ENCODE assay signal across 17 cellular contexts in genomic region chr1:2124446-2125198, GRCh38.
DNase-seq lines count a peak whose midpoint lies in the region; ATAC-seq and TF ChIP-seq lines count a peak whose summit lies in the region.
"Had no signal": no experiment of that assay in that cellular context is flagged by ENCODE, and none has a peak within 500 bp of the region (broad histone marks: within the 10 kb centered on the region; RNA-seq: fewer than 3 reads in every experiment).

No MANE protein-coding gene starts in this region.

- H3K27me3 ChIP-seq in HCT116 (ENCODE audit: insufficient read depth, low read length) (no peaks in the 10 kb centered on the region), left lung (peaks cover 0 to 22% of the 10 kb centered on the region in 2 donors), spleen (replicated peaks in 1 of 7) (no peaks in the 10 kb centered on the region)
- H3K27me3 ChIP-seq: sigmoid colon had no signal

- H3K27ac ChIP-seq in HCT116 (ENCODE audit: low read depth, low read length) (no peak overlapping the region), left lung (no peak overlapping the region), spleen (no peak overlapping the region)
- H3K27ac ChIP-seq: sigmoid colon, SK-N-MC had no signal

- no peak overlapping the region for H3K4me2 ChIP-seq in HCT116 (ENCODE audit: low read length)

- H3K9me2 ChIP-seq in HCT116 (ENCODE audit: insufficient read depth), result no peaks in the 10 kb centered on the region

- CTCF ChIA-PET in HCT116 (lab: Charles Lee), result interaction anchor here (2.1 kb wide), 1 partner anchor 15 kb away, joined by 7 read pairs; no protein-coding TSS in a partner anchor

- no peak overlapping the region for H3K4me3 Mint-ChIP-seq in brain
- H3K4me3 Mint-ChIP-seq: activated naive CD4-positive, alpha-beta T cell treated with anti-CD3 and anti-CD28 coated beads for 36 hours had no signal

- TF ChIP-seq CTCF in HCT116 (IDR thresholded peaks at IDR 0.05 in 2 of 3, conservative IDR thresholded peaks at IDR 0.05 in 1 of 3; ENCODE audit: borderline replicate concordance in 1 of 3, insufficient read depth in 1 of 3, low read depth in 2 of 3, low read length in 2 of 3) (no peak), brain (conservative IDR thresholded peaks at IDR 0.05) (no peak), left lung (IDR thresholded peaks at IDR 0.05) (no peak), spleen (IDR thresholded peaks at IDR 0.05 in 8 of 11, conservative IDR thresholded peaks at IDR 0.05 in 3 of 11) (no peak)

- H4K20me1 ChIP-seq in HCT116 (ENCODE audit: insufficient read depth), result no peaks in the 10 kb centered on the region

- DNase-seq in HCT116 (ENCODE audit: low read depth, low spot score) (no peak), left lung (peak; percentile 45 to 48), spleen (peak; percentile 67), NCI-H1930 (lab: John Stamatoyannopoulos, UW) (no peak), COR-L47 (lab: John Stamatoyannopoulos, UW) (no peak)
- DNase-seq in activated effector memory CD4-positive, alpha-beta T cell treated with Interleukin-2 at 50 U/mL for 16 hours, result no peak
- DNase-seq: activated CD4-positive, alpha-beta T cell treated with anti-CD3 and anti-CD28 coated beads for 48 hours; activated CD8-positive, alpha-beta memory T cell treated with anti-CD3 and anti-CD28 coated beads, Interleukin-2, amount 50 U/mL, for 48 hours; activated naive CD4-positive, alpha-beta T cell treated with anti-CD3 and anti-CD28 coated beads for 36 hours; erythroblast; mesenchymal stem cell; NCI-H2081 treated with DMSO at 0.1 percent for 48 hours; NCI-H524 treated with DMSO at 0.1 percent for 48 hours; sigmoid colon; stimulated activated CD4-positive, alpha-beta T cell treated with anti-CD3 and anti-CD28 coated beads, Interleukin-1b, Interleukin-23, amount 100 ng/mL, for 48 hours had no signal

- no peaks in the 10 kb centered on the region for H3K27me3 Mint-ChIP-seq in brain

- H3K9ac ChIP-seq in HCT116 (ENCODE audit: low read length), result no peak overlapping the region

- H3K36me3 Mint-ChIP-seq in brain, result peaks cover 11% of the 10 kb centered on the region

- 0 out of 2 replicates have a peak, but pooled peaks have one; percentile 25 for ATAC-seq in HCT116
- no peak for ATAC-seq in left lung

- TF ChIP-seq RAD21 in HCT116 (IDR thresholded peaks at IDR 0.05; ENCODE audit: low read depth), result no peak

- intact Hi-C loops in HCT116 (cut with micrococcal nuclease) (no loop called here), left lung (cut with DNase I) (no loop called here), spleen (cut with DNase I; ENCODE audit: low total_unique reads) (no loop called here)

- WGBS in spleen, 5 donors, result 89 to 92% (median 91%) methylated on average over 31 of the region's 31 CpGs

- H3K4me1 ChIP-seq in HCT116 (ENCODE audit: control insufficient read depth in 1 of 2, insufficient read depth in 2 of 2, low read length in 2 of 2), result no peaks in the 10 kb centered on the region
- peaks cover 5 to 24% of the 10 kb centered on the region in 2 donors for H3K4me1 ChIP-seq in left lung
- peaks cover 0 to 30% (median 19%) of the 10 kb centered on the region in 6 donors for H3K4me1 ChIP-seq in spleen

- POLR2A ChIA-PET in HCT116 (lab: Charles Lee), result no interaction called here

- H3K9me3 ChIP-seq in HCT116 (ENCODE audit: control insufficient read depth in 1 of 2, insufficient read depth in 1 of 2, low read depth in 1 of 2, low read length in 2 of 2) (no peaks in the 10 kb centered on the region), left lung (peaks cover 0 to 6% of the 10 kb centered on the region in 2 donors), spleen (peaks cover 0 to 3% (median 0%) of the 10 kb centered on the region in 8 donors)
- H3K9me3 ChIP-seq: sigmoid colon had no signal

- BruUV-seq in HCT116 (replicated peaks; lab: Mats Ljungman, UMichigan), result no TSS peak

- H3K27ac Mint-ChIP-seq in brain, result peak overlapping the region in 4 of 5 experiments; percentile 44 to 85 (median 81)
- H3K27ac Mint-ChIP-seq: activated naive CD4-positive, alpha-beta T cell treated with anti-CD3 and anti-CD28 coated beads for 36 hours had no signal

- peaks cover 9% of the 10 kb centered on the region for H3K79me2 ChIP-seq in HCT116 (ENCODE audit: insufficient read depth, low read length)

- no peaks in the 10 kb centered on the region for H3K36me3 ChIP-seq in HCT116 (ENCODE audit: control insufficient read depth in 1 of 2, insufficient read depth in 2 of 2, low read length in 2 of 2)
- no peaks in the 10 kb centered on the region for H3K36me3 ChIP-seq in left lung
- H3K36me3 ChIP-seq in spleen, result no peaks in the 10 kb centered on the region
- H3K36me3 ChIP-seq: sigmoid colon had no signal

- RAD21 ChIA-PET in HCT116 (lab: Charles Lee; ENCODE audit: low non-redundant PET in 1 of 2, low total read pairs in 2 of 2, uncharacterized antibody in 2 of 2, unreplicated experiment in 2 of 2), result no interaction called here

- peaks cover 40% of the 10 kb centered on the region for H3K4me1 Mint-ChIP-seq in brain

- no peak overlapping the region for H3K4me3 ChIP-seq in HCT116 (replicated peaks in 1 of 2; ENCODE audit: low read depth in 1 of 2, low read length in 2 of 2)
- no peak overlapping the region for H3K4me3 ChIP-seq in left lung
- H3K4me3 ChIP-seq in spleen, result no peak overlapping the region
- H3K4me3 ChIP-seq: sigmoid colon, SK-N-MC had no signal

- no peak for TF ChIP-seq POLR2A in HCT116 (IDR thresholded peaks at IDR 0.05; ENCODE audit: borderline replicate concordance, extremely low read depth, insufficient read depth, insufficient read length)
- TF ChIP-seq POLR2A in spleen (IDR thresholded peaks at IDR 0.05), result no peak

- no peak overlapping the region for H2AFZ ChIP-seq in HCT116 (ENCODE audit: low read depth, low read length, poor library complexity, severe bottlenecking)

- H3K9me3 Mint-ChIP-seq in brain, result peaks cover 8 to 16% (median 15%) of the 10 kb centered on the region in 5 experiments

TF ChIP-seq in HCT116, 20 proteins besides CTCF, POLR2A, EP300 and RAD21:
- TF ChIP-seq ELF1 (IDR thresholded peaks at IDR 0.05; ENCODE audit: borderline replicate concordance, low read depth), result no peak
- no peak for TF ChIP-seq EZH2phosphoT487 (IDR thresholded peaks at IDR 0.05; ENCODE audit: borderline replicate concordance)
- TF ChIP-seq ZNF274 (IDR thresholded peaks at IDR 0.05; ENCODE audit: low read depth, low read length), result no peak
- TF ChIP-seq SP1 (IDR thresholded peaks at IDR 0.05; ENCODE audit: low read depth), result no peak
- TF ChIP-seq EGR1 (IDR thresholded peaks at IDR 0.05; ENCODE audit: low read depth), result no peak
- no peak for TF ChIP-seq JUND (IDR thresholded peaks at IDR 0.05)
- no peak for TF ChIP-seq SRF (IDR thresholded peaks at IDR 0.05; ENCODE audit: low read depth)
- TF ChIP-seq CEBPB (IDR thresholded peaks at IDR 0.05; ENCODE audit: low read depth), result no peak
- TF ChIP-seq, protein P1, sequence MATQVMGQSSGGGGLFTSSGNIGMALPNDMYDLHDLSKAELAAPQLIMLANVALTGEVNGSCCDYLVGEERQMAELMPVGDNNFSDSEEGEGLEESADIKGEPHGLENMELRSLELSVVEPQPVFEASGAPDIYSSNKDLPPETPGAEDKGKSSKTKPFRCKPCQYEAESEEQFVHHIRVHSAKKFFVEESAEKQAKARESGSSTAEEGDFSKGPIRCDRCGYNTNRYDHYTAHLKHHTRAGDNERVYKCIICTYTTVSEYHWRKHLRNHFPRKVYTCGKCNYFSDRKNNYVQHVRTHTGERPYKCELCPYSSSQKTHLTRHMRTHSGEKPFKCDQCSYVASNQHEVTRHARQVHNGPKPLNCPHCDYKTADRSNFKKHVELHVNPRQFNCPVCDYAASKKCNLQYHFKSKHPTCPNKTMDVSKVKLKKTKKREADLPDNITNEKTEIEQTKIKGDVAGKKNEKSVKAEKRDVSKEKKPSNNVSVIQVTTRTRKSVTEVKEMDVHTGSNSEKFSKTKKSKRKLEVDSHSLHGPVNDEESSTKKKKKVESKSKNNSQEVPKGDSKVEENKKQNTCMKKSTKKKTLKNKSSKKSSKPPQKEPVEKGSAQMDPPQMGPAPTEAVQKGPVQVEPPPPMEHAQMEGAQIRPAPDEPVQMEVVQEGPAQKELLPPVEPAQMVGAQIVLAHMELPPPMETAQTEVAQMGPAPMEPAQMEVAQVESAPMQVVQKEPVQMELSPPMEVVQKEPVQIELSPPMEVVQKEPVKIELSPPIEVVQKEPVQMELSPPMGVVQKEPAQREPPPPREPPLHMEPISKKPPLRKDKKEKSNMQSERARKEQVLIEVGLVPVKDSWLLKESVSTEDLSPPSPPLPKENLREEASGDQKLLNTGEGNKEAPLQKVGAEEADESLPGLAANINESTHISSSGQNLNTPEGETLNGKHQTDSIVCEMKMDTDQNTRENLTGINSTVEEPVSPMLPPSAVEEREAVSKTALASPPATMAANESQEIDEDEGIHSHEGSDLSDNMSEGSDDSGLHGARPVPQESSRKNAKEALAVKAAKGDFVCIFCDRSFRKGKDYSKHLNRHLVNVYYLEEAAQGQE (IDR thresholded peaks at IDR 0.05; ENCODE audit: low read depth), result no peak
- TF ChIP-seq, protein P2, sequence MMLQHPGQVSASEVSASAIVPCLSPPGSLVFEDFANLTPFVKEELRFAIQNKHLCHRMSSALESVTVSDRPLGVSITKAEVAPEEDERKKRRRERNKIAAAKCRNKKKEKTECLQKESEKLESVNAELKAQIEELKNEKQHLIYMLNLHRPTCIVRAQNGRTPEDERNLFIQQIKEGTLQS (IDR thresholded peaks at IDR 0.05), result no peak
- no peak for TF ChIP-seq SIN3A (IDR thresholded peaks at IDR 0.05; ENCODE audit: low read depth)
- TF ChIP-seq YY1 (IDR thresholded peaks at IDR 0.05; ENCODE audit: extremely low read depth, insufficient replicate concordance, low read depth, low read length), result no peak
- TF ChIP-seq POLR2AphosphoS5 (IDR thresholded peaks at IDR 0.05; ENCODE audit: low read depth, low read length), result no peak
- no peak for TF ChIP-seq EZH2 (IDR thresholded peaks at IDR 0.05)
- TF ChIP-seq CBX3 (IDR thresholded peaks at IDR 0.05; ENCODE audit: low read depth), result no peak
- no peak for TF ChIP-seq TCF7L2 (IDR thresholded peaks at IDR 0.05; ENCODE audit: borderline replicate concordance, extremely low read depth, insufficient read depth, insufficient read length)

Comparison
In these comparisons a context has a peak if more than half of its experiments do, and no peak if none do; other contexts are left out.
1. DNase-seq: peak in left lung (2 of 2) and spleen (single experiment); none in HCT116 (single experiment), NCI-H1930 (0 of 2), COR-L47 (single experiment) and activated effector memory CD4-positive, alpha-beta T cell treated with Interleukin-2 at 50 U/mL for 16 hours (single experiment).